11 cellular contexts compared by ENCODE assay signal in genomic region chr10:17215782-17216122, GRCh38. TPM values are rescaled to one million over a fixed set of nuclear protein-coding genes. Genes with fewer than 3 reads are reported as not detected.
DNase-seq lines count a peak whose midpoint lies in the region; ATAC-seq and TF ChIP-seq lines count a peak whose summit lies in the region.
"Had no signal": no experiment of that assay in that cellular context is flagged by ENCODE, and none has a peak within 500 bp of the region (broad histone marks: within the 10 kb centered on the region; RNA-seq: fewer than 3 reads in every experiment).

No MANE protein-coding gene starts in this region.

- no peaks in the 10 kb centered on the region for H3K79me2 ChIP-seq in MM.1S (ENCODE audit: low read length)

- H3F3A ChIP-seq in MM.1S (ENCODE audit: insufficient read depth, low read length) = no peaks in the 10 kb centered on the region; the same call in 1 of the 2 replicates

- no peak overlapping the region for H3K9ac ChIP-seq in MM.1S (ENCODE audit: low read length)

- no peaks in the 10 kb centered on the region for H3K36me3 ChIP-seq in MM.1S (replicated peaks; ENCODE audit: insufficient read depth, low read length)
- no peaks in the 10 kb centered on the region for H3K36me3 ChIP-seq in Peyer's patch

- H3K36me3 Mint-ChIP-seq in central memory CD8-positive, alpha-beta T cell (ENCODE audit: insufficient read depth) = peaks cover 13% of the 10 kb centered on the region
- no peaks in the 10 kb centered on the region for H3K36me3 Mint-ChIP-seq in osteocyte (ENCODE audit: unreplicated experiment)
- H3K36me3 Mint-ChIP-seq in naive thymus-derived CD8-positive, alpha-beta T cell = peaks cover 0 to 10% (median 7%) of the 10 kb centered on the region in 3 donors

- no peak for ATAC-seq in central memory CD8-positive, alpha-beta T cell (replicated peaks; ENCODE audit: extremely low read depth, poor library complexity, severe bottlenecking)
- ATAC-seq in naive thymus-derived CD8-positive, alpha-beta T cell = no peak

- H3K27ac Mint-ChIP-seq in central memory CD8-positive, alpha-beta T cell (ENCODE audit: low read depth) = peak overlapping the region; percentile 96
- H3K27ac Mint-ChIP-seq in osteocyte (ENCODE audit: unreplicated experiment) = peak overlapping the region; percentile 92
- H3K27ac Mint-ChIP-seq in naive thymus-derived CD8-positive, alpha-beta T cell = peak overlapping the region in 4 of 10 donors; percentile 10 to 89 (median 88)

- TF ChIP-seq CTCF in AG10803 (conservative IDR thresholded peaks at IDR 0.05; ENCODE audit: low read length) = no peak
- TF ChIP-seq CTCF in MM.1S (IDR thresholded peaks at IDR 0.05; ENCODE audit: low read length) = no peak
- no peak for TF ChIP-seq CTCF in osteocyte (IDR thresholded peaks at IDR 0.05)
- TF ChIP-seq CTCF in Peyer's patch (IDR thresholded peaks at IDR 0.05) = no peak

- H3K4me1 Mint-ChIP-seq in central memory CD8-positive, alpha-beta T cell = peaks cover 9% of the 10 kb centered on the region
- peaks cover 69% of the 10 kb centered on the region for H3K4me1 Mint-ChIP-seq in osteocyte (ENCODE audit: unreplicated experiment)
- peaks cover 0 to 47% (median 10%) of the 10 kb centered on the region in 4 donors for H3K4me1 Mint-ChIP-seq in naive thymus-derived CD8-positive, alpha-beta T cell

- no peaks in the 10 kb centered on the region for H3K9me2 ChIP-seq in MM.1S (replicated peaks; ENCODE audit: insufficient read depth, low read length)

- H3K4me3 ChIP-seq in AG10803 (ENCODE audit: low read length) = peak overlapping the region; percentile 45
- H3K4me3 ChIP-seq in MM.1S (ENCODE audit: low read length) = no peak overlapping the region
- H3K4me3 ChIP-seq in Peyer's patch = no peak overlapping the region
- H3K4me3 ChIP-seq: testis had no signal

- H3K4me2 ChIP-seq in MM.1S (ENCODE audit: low read depth, low read length) = no peak overlapping the region

- H2AFZ ChIP-seq in MM.1S (ENCODE audit: low read length) = no peak overlapping the region

- H3K4me1 ChIP-seq in MM.1S (ENCODE audit: low read length) (peaks cover 11% of the 10 kb centered on the region), Peyer's patch (no peaks in the 10 kb centered on the region)

- DNase-seq in AG10803 (ENCODE audit: low read depth) = no peak
- DNase-seq in MM.1S = no peak
- no peak for DNase-seq in central memory CD8-positive, alpha-beta T cell (ENCODE audit: low spot score in 2 of 2)
- no peak for DNase-seq in osteocyte (ENCODE audit: extremely low spot score, unreplicated experiment)
- no peak for DNase-seq in NCI-H510A (lab: John Stamatoyannopoulos, UW)
- DNase-seq in Peyer's patch = no peak
- no peak for DNase-seq in naive thymus-derived CD8-positive, alpha-beta T cell
- no peak for DNase-seq in GM19238 (ENCODE audit: insufficient read length, low spot score)
- DNase-seq: testis had no signal

- TF ChIP-seq POLR2A in Peyer's patch (IDR thresholded peaks at IDR 0.05) = no peak

- H4K20me1 ChIP-seq in MM.1S (ENCODE audit: insufficient read depth, low read length) = no peaks in the 10 kb centered on the region

- H3K9me3 Mint-ChIP-seq in central memory CD8-positive, alpha-beta T cell = no peaks in the 10 kb centered on the region
- H3K9me3 Mint-ChIP-seq in osteocyte (ENCODE audit: unreplicated experiment) = no peaks in the 10 kb centered on the region
- no peaks in the 10 kb centered on the region for H3K9me3 Mint-ChIP-seq in naive thymus-derived CD8-positive, alpha-beta T cell
- H3K9me3 Mint-ChIP-seq: memory B cell had no signal

- H3K27ac ChIP-seq in MM.1S (ENCODE audit: low read length) = peak overlapping the region; percentile 59; the same call in 1 of the 2 replicates
- peak overlapping the region in 2 of 4 donors; percentile 32 to 68 for H3K27ac ChIP-seq in Peyer's patch
- H3K27ac ChIP-seq: VCaP had no signal

- H3K27me3 ChIP-seq in MM.1S (replicated peaks; ENCODE audit: insufficient read depth, low read length) (no peaks in the 10 kb centered on the region), Peyer's patch (no peaks in the 10 kb centered on the region)
- H3K27me3 ChIP-seq: testis had no signal

- POLR2A ChIA-PET in naive thymus-derived CD8-positive, alpha-beta T cell (lab: Charles Lee) = interaction anchor here (1.1 to 1.8 kb wide), 2 partner anchors 10 to 14 kb away, joined by 3 to 7 read pairs; no protein-coding TSS in a partner anchor

- H3K9me3 ChIP-seq in MM.1S (replicated peaks; ENCODE audit: insufficient read depth, low read length) (no peaks in the 10 kb centered on the region), Peyer's patch (no peaks in the 10 kb centered on the region)
- H3K9me3 ChIP-seq: testis had no signal

- no peaks in the 10 kb centered on the region for H3K27me3 Mint-ChIP-seq in central memory CD8-positive, alpha-beta T cell
- H3K27me3 Mint-ChIP-seq in osteocyte (ENCODE audit: unreplicated experiment) = no peaks in the 10 kb centered on the region
- H3K27me3 Mint-ChIP-seq in naive thymus-derived CD8-positive, alpha-beta T cell = no peaks in the 10 kb centered on the region
- H3K27me3 Mint-ChIP-seq: memory B cell had no signal

- no peak overlapping the region for H3K4me3 Mint-ChIP-seq in central memory CD8-positive, alpha-beta T cell
- H3K4me3 Mint-ChIP-seq in osteocyte (ENCODE audit: unreplicated experiment) = no peak overlapping the region
- no peak overlapping the region for H3K4me3 Mint-ChIP-seq in naive thymus-derived CD8-positive, alpha-beta T cell
- H3K4me3 Mint-ChIP-seq: memory B cell had no signal

RNA-seq across cellular contexts. Expression of gene VIM, which starts 12.3 kb away (rescaled TPM):
- total RNA-seq in osteocyte = 2,114 and 2,178 TPM in 2 replicates
- total RNA-seq in Peyer's patch = 100 to 1,000 TPM; 139 to 914 (median 434) TPM
- 100 to 1,000 TPM; 593 to 621 TPM for total RNA-seq in naive thymus-derived CD8-positive, alpha-beta T cell
- polyA plus RNA-seq in naive thymus-derived CD8-positive, alpha-beta T cell = 100 to 1,000 TPM; 295 to 479 (median 434) TPM

RNA-seq across cellular contexts. Expression of gene TRDMT1, which starts 14.3 kb away (rescaled TPM):
- total RNA-seq in osteocyte = 5.9 and 6.6 TPM in 2 replicates
- 10 to 100 TPM in 1 of 4 donors, 1 to 10 TPM in 3; 4.0 to 24.8 (median 6.4) TPM for total RNA-seq in Peyer's patch
- total RNA-seq in naive thymus-derived CD8-positive, alpha-beta T cell = 10 to 100 TPM; 17.9 to 22.6 TPM
- polyA plus RNA-seq in naive thymus-derived CD8-positive, alpha-beta T cell = 10 to 100 TPM in 2 of 3 donors, 1 to 10 TPM in 1; 6.9 to 10.7 (median 10.6) TPM
